26 cellular contexts compared by ENCODE assay signal in the genomic region with DNA sequence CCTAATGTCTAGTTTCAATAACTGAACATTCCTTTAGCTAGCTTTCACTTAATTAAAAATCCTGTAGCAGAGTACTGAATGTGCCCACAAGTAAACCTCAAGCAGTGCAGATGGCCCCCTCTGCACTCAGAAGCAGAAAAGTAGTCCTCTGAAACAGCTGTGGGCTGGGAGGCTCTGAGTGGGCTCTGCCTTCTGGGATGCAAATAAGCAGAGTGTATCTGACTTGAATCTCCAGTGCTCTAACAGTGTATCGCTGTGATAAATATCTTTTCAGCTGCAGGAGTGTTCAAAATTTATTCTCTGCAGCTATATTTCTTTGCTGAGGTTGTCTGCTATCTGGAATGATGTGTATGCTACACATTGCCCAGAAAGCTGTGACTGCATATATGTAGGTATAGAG. TPM values are rescaled to one million over a fixed set of nuclear protein-coding genes. Genes with fewer than 3 reads are reported as not detected.
"Had no signal": no experiment of that assay in that cellular context is flagged by ENCODE, and none has a peak within 500 bp of the region (broad histone marks: within the 10 kb centered on the region; RNA-seq: fewer than 3 reads in every experiment).

No MANE protein-coding gene starts in this region.

- H3K36me3 Mint-ChIP-seq: IgD-negative memory B cell, T-cell had no signal

- H3K4me3 ChIP-seq: K562, SJSA1 had no signal

- ATAC-seq: K562, T-cell had no signal

- H3K4me1 Mint-ChIP-seq: IgD-negative memory B cell, T-cell had no signal

- H3K9me3 Mint-ChIP-seq: T-helper 1 cell treated with Interleukin-12 subunit alpha and Interleukin-12 subunit beta and Interleukin-4 antibody, amounts not matched to agents 30 μg/mL and 1 μg/mL, for 36 hours had no signal

- H3K9me3 ChIP-seq: SJSA1 had no signal

- H3K4me3 Mint-ChIP-seq: IgD-negative memory B cell; T-cell; T-helper 1 cell treated with Interleukin-12 subunit alpha and Interleukin-12 subunit beta and Interleukin-4 antibody, amounts not matched to agents 30 μg/mL and 1 μg/mL, for 36 hours had no signal

- H3K27ac ChIP-seq: HL-60, KMS-11, SJSA1 had no signal

- H3K9ac ChIP-seq: KMS-11 had no signal

- H3K27me3 Mint-ChIP-seq: IgD-negative memory B cell, T-cell had no signal

- DNase-seq: Kasumi-1, MM.1S, MV-4-11, NCI-H1048, NCI-H1105, NCI-H1417, NCI-H1436 treated with DMSO at 0.1 percent for 48 hours, NCI-H1694, NCI-H187 treated with DMSO at 0.1 percent for 48 hours, NCI-H2029 treated with DMSO at 0.1 percent for 48 hours, NCI-H226, NCI-H446, NCI-H510A treated with DMSO at 0.1 percent for 48 hours, NCI-H526 treated with DMSO at 0.1 percent for 48 hours, NCI-H748 treated with DMSO at 0.1 percent for 48 hours, Right ventricle myocardium superior, RPMI8226, SIG-M5, SW 1271, T-cell had no signal

- H3K36me3 ChIP-seq: SJSA1 had no signal

- H3K27ac Mint-ChIP-seq: IgD-negative memory B cell; T-cell; T-helper 1 cell treated with Interleukin-12 subunit alpha and Interleukin-12 subunit beta and Interleukin-4 antibody, amounts not matched to agents 30 μg/mL and 1 μg/mL, for 36 hours had no signal

RNA-seq across cellular contexts. Expression of a gene that starts 44.8 kb away (rescaled TPM):
- total RNA-seq: K562, Right ventricle myocardium superior, SJSA1 had no signal
